In genomic region chr3:32457971-32458471, GRCh38 we compare ENCODE assay signal across 8 cellular contexts. TPM values are rescaled to one million over a fixed set of nuclear protein-coding genes. Genes with fewer than 3 reads are reported as not detected.
DNase-seq lines count a peak whose midpoint lies in the region; ATAC-seq, FAIRE-seq and TF ChIP-seq lines count a peak whose summit lies in the region.

No MANE protein-coding gene starts in this region.

- no peaks in the 10 kb centered on the region for H3K9me3 Mint-ChIP-seq in T-cell

- no peaks in the 10 kb centered on the region for H3K9me1 ChIP-seq in K562 (ENCODE audit: control insufficient read depth, insufficient read depth, low read length)

- TF ChIP-seq CTCF in K562 (IDR thresholded peaks at IDR 0.05 in 2 of 3, conservative IDR thresholded peaks at IDR 0.05 in 1 of 3; ENCODE audit: insufficient read depth in 2 of 3, low read depth in 1 of 3, low read length in 3 of 3) (no peak), spleen (IDR thresholded peaks at IDR 0.05 in 8 of 11, conservative IDR thresholded peaks at IDR 0.05 in 3 of 11) (no peak)

- no peak for TF ChIP-seq RAD21 in K562 (CRISPR knock-in tag; conservative IDR thresholded peaks at IDR 0.05 in 1 of 2, IDR thresholded peaks at IDR 0.05 in 1 of 2)

- BruUV-seq in K562 (replicated peaks; lab: Mats Ljungman, UMichigan): no TSS peak

- H3K4me3 ChIP-seq in K562 (no peak overlapping the region), spleen (peak overlapping the region in 1 of 8 donors; percentile 22)

- POLR2A ChIA-PET in T-cell (lab: Charles Lee) (interaction anchor here (0.6 to 1.4 kb wide), 6 partner anchors 25 to 268 kb away, joined by 3 to 6 read pairs (median 4); no protein-coding TSS in a partner anchor), K562 (lab: Yijun Ruan, JAX) (no interaction called here)

- H3K79me2 ChIP-seq in K562 (ENCODE audit: control insufficient read depth, insufficient read depth, low read length): no peaks in the 10 kb centered on the region

- TF ChIP-seq EP300 in K562 (IDR thresholded peaks at IDR 0.05; ENCODE audit: low read length): no peak

- TF ChIP-seq POLR2A in K562 (conservative IDR thresholded peaks at IDR 0.05) (no peak), spleen (IDR thresholded peaks at IDR 0.05) (no peak)

- no peaks in the 10 kb centered on the region for H3K27me3 Mint-ChIP-seq in T-cell

- CTCF ChIA-PET in T-cell (lab: Charles Lee) (interaction anchor here (0.5 to 2.2 kb wide), 11 partner anchors 10 to 112 kb away, joined by 3 to 11 read pairs (median 4); no protein-coding TSS in a partner anchor), K562 (lab: Yijun Ruan, JAX; ENCODE audit: low intra/inter-chr PET ratio) (no interaction called here)

- WGBS in K562 (ENCODE audit: insufficient coverage, low coverage, missing lambda C conversion rate): 4% methylated on average over 9 of the region's 9 CpGs
- 10 to 36% (median 21%) methylated on average over 9 of the region's 9 CpGs for WGBS in spleen, 5 donors

- H4K20me1 ChIP-seq in K562 (replicated peaks; ENCODE audit: control insufficient read depth, insufficient read depth, low read length): no peaks in the 10 kb centered on the region

- peak; percentile 30 to 89 (median 72) for DNase-seq in T-cell
- DNase-seq in K562 (ENCODE audit: extremely low read depth in 1 of 4, low spot score in 3 of 4): peak in 2 of 4 experiments; percentile 17 to 30
- DNase-seq in spleen: peak; percentile 81
- no peak for DNase-seq in cortex of kidney (lab: John Stamatoyannopoulos, UW)
- no peak for DNase-seq in COR-L47 (lab: John Stamatoyannopoulos, UW)
- no peak for DNase-seq in SIG-M5 treated with dmso at 0.1 percent for 504 hours (lab: John Stamatoyannopoulos, UW; ENCODE audit: unreplicated experiment)

- peak overlapping the region; percentile 54 to 78 (median 56) for H3K4me3 Mint-ChIP-seq in T-cell

- H3K27ac Mint-ChIP-seq in T-cell: peak overlapping the region in 1 of 2 donors; percentile 97

- no peaks in the 10 kb centered on the region for H3K36me3 ChIP-seq in K562 (ENCODE audit: control insufficient read depth, insufficient read depth, low read length)
- H3K36me3 ChIP-seq in spleen: peaks cover 0 to 51% (median 15%) of the 10 kb centered on the region in 6 donors

- peaks cover 48 to 54% (median 53%) of the 10 kb centered on the region in 3 donors for H3K4me1 Mint-ChIP-seq in T-cell

- H3K9me3 ChIP-seq in K562 (replicated peaks; ENCODE audit: control insufficient read depth, insufficient read depth, low read depth, low read length): no peaks in the 10 kb centered on the region
- no peaks in the 10 kb centered on the region for H3K9me3 ChIP-seq in spleen

- H3K4me2 ChIP-seq in K562 (ENCODE audit: insufficient read depth, low read length): no peak overlapping the region

- H3K27ac ChIP-seq in K562 (ENCODE audit: extremely low read depth, low read depth, low read length) (no peak overlapping the region), spleen (peak overlapping the region; percentile 13 to 94 (median 85))

- in situ Hi-C loops in K562 (cut with MboI): no loop called here

- peaks cover 28% of the 10 kb centered on the region for H3K36me3 Mint-ChIP-seq in T-cell

- FAIRE-seq in K562 (lab: Jason Lieb, UNC): no peak

- H3K4me1 ChIP-seq in K562 (replicated peaks in 1 of 2; ENCODE audit: control insufficient read depth in 2 of 2, insufficient read depth in 2 of 2, low read length in 2 of 2) (peaks cover 0 to 18% of the 10 kb centered on the region in 2 experiments; a peak in 3 of 5 replicates), spleen (peaks cover 25 to 82% (median 72%) of the 10 kb centered on the region in 6 donors)

- peak overlapping the region; percentile 78 for H2AFZ ChIP-seq in K562 (ENCODE audit: low read depth, low read length)

- H3K9ac ChIP-seq in K562 (ENCODE audit: insufficient read depth in 1 of 2, low read depth in 2 of 2, low read length in 2 of 2): no peak overlapping the region

- intact Hi-C loops in K562 (cut with micrococcal nuclease): no loop called here
- intact Hi-C loops in spleen (cut with DNase I; ENCODE audit: low total_unique reads): no loop called here

- H3K27me3 ChIP-seq in K562 (ENCODE audit: control insufficient read depth in 2 of 2, insufficient read depth in 2 of 2, low read length in 2 of 2) (peaks cover 26 to 52% of the 10 kb centered on the region in 2 experiments; a peak in 4 of 5 replicates), spleen (replicated peaks in 1 of 7) (no peaks in the 10 kb centered on the region)

- ATAC-seq in GM21619 (IDR thresholded peaks at IDR 0.05; ENCODE audit: unreplicated experiment) (peak; percentile 44), T-cell (replicated peaks in 1 of 4) (peak; percentile 68 to 77 (median 71)), K562 (peak; percentile 71), SK-N-SH treated with all-trans-retinoic acid at 6 μM for 48 hours (no peak)

TF ChIP-seq in K562, 482 proteins besides CTCF, POLR2A, EP300 and RAD21 (continues in another document):
- TF ChIP-seq L3MBTL2 (IDR thresholded peaks at IDR 0.05) (0 out of 2 replicates have a peak, but pooled peaks have one; percentile 45), ZBTB49 (CRISPR knock-in tag; IDR thresholded peaks at IDR 0.05; ENCODE audit: borderline replicate concordance) (0 out of 2 replicates have a peak, but pooled peaks have one; percentile 48)

TF ChIP-seq in SK-N-SH treated with all-trans-retinoic acid at 6 μM for 48 hours, 23 proteins besides CTCF, POLR2A, EP300 and RAD21:
- TF ChIP-seq ZNF70 (CRISPR knock-in tag; IDR thresholded peaks at IDR 0.05): no peak
- no peak for TF ChIP-seq ZFP3 (CRISPR knock-in tag; IDR thresholded peaks at IDR 0.05)
- no peak for TF ChIP-seq ZFP30 (CRISPR knock-in tag; IDR thresholded peaks at IDR 0.05)
- no peak for TF ChIP-seq POU6F1 (CRISPR knock-in tag; IDR thresholded peaks at IDR 0.05; ENCODE audit: borderline replicate concordance, low read depth)
- no peak for TF ChIP-seq SNAI2 (CRISPR knock-in tag; IDR thresholded peaks at IDR 0.05)
- no peak for TF ChIP-seq ESRRG (CRISPR knock-in tag; IDR thresholded peaks at IDR 0.05)
- TF ChIP-seq PPARA (CRISPR knock-in tag; IDR thresholded peaks at IDR 0.05; ENCODE audit: borderline replicate concordance): no peak
- TF ChIP-seq, protein P1, sequence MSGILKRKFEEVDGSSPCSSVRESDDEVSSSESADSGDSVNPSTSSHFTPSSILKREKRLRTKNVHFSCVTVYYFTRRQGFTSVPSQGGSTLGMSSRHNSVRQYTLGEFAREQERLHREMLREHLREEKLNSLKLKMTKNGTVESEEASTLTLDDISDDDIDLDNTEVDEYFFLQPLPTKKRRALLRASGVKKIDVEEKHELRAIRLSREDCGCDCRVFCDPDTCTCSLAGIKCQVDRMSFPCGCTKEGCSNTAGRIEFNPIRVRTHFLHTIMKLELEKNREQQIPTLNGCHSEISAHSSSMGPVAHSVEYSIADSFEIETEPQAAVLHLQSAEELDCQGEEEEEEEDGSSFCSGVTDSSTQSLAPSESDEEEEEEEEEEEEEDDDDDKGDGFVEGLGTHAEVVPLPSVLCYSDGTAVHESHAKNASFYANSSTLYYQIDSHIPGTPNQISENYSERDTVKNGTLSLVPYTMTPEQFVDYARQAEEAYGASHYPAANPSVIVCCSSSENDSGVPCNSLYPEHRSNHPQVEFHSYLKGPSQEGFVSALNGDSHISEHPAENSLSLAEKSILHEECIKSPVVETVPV (CRISPR knock-in tag; IDR thresholded peaks at IDR 0.05): no peak
- no peak for TF ChIP-seq ZNF8 (CRISPR knock-in tag; IDR thresholded peaks at IDR 0.05)

RNA-seq across cellular contexts. Expression of gene CMTM6, which starts 44.6 kb away (rescaled TPM):
- 10 to 100 TPM; 34.8 to 47.6 (median 40.4) TPM for total RNA-seq in T-cell
- total RNA-seq in K562 (2011; cell fraction: chromatin; rRNA removed; ENCODE audit: low replicate concordance): 12.5 and 35.1 TPM in 2 replicates
- total RNA-seq in K562 (2011; cell fraction: nucleolus; rRNA removed): 11.8 and 13.0 TPM in 2 replicates
- total RNA-seq in K562 (2011; cell fraction: nucleoplasm; rRNA removed): 29.2 and 59.8 TPM in 2 replicates
- total RNA-seq in K562 (2014; rRNA removed): 13.1 and 14.9 TPM in 2 replicates
- 30.2 and 36.6 TPM in 2 replicates for total RNA-seq in K562 (2014; rRNA removed; fragmentation: Illumina TruSeq; extraction: Trizol)
- total RNA-seq in K562 (2015; rRNA removed; fragmentation: Illumina TruSeq; extraction: Trizol): 35.5 and 39.7 TPM in 2 replicates
- total RNA-seq in K562 (2021): 19.5 TPM in 2 replicates
- 19.0 and 27.8 TPM in 2 replicates for polyA plus RNA-seq in K562 (2011; rRNA removed)
- 5.3 and 11.6 TPM in 2 replicates for polyA plus RNA-seq in K562 (2011; cell fraction: cytosol; rRNA removed)
- polyA plus RNA-seq in K562 (2011; cell fraction: nucleus; rRNA removed): 5.5 and 9.9 TPM in 2 replicates
- 18.1 and 19.3 TPM in 2 replicates for polyA plus RNA-seq in K562 (2012)
- polyA plus RNA-seq in K562 (2014; fragmentation: Illumina TruSeq; extraction: Trizol): 18.9 and 21.3 TPM in 2 replicates
- 1 to 10 TPM; 8.9 to 9.2 TPM for polyA plus RNA-seq in K562 (2014; fragmentation: Nextera tagmentation; extraction: Ambion mirVana)
- polyA plus RNA-seq in K562 (2014; rRNA removed): 19.5 and 21.8 TPM in 2 replicates
- polyA minus RNA-seq in K562 (2011; rRNA and poly(A)+ RNA removed): 20.5 and 22.6 TPM in 2 replicates
- polyA minus RNA-seq in K562 (2011; cell fraction: cytosol; rRNA and poly(A)+ RNA removed): 5.8 and 9.8 TPM in 2 replicates
- polyA minus RNA-seq in K562 (2011; cell fraction: nucleus; rRNA and poly(A)+ RNA removed): 4.2 and 7.9 TPM in 2 replicates
- total RNA-seq in spleen: 100 to 1,000 TPM in 2 of 7 donors, 10 to 100 TPM in 5; 73.2 to 116 (median 82.0) TPM
- polyA plus RNA-seq in spleen: 10 to 100 TPM; 26.6 to 31.8 (median 26.9) TPM

Comparison
In these comparisons a context has a peak if more than half of its experiments do, and no peak if none do; other contexts are left out.
1. DNase-seq: peak in T-cell (34 of 34) and spleen (single experiment); none in cortex of kidney (single experiment), COR-L47 (single experiment) and SIG-M5 treated with dmso at 0.1 percent for 504 hours (single experiment).